In the genomic region with DNA sequence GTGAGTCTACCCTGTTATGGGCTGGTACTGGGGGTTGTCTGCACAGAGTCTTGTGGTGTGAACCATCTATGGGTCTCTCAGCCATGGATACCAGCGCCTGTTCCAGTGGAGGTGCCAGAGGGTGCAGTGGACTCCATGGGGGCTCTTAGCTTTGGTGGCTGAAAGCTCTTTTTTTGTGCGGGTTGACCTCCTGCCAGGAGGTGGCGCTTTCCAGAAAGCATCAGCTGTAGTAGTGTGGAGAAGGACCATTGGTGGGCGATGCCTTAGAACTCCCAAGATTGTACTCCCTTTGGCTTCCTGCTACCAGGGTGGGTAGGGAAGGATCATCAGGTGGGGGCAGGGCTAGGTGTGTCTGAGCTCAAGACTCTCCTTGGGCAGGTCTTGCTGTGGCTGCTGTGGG, we compare ENCODE assay signal across 1 cellular context.
TF ChIP-seq lines count a peak whose summit lies in the region.

No MANE protein-coding gene starts in this region.

TF ChIP-seq in GM12878, 131 proteins besides CTCF, POLR2A, EP300 and RAD21 (continued from another document):
- TF ChIP-seq, protein P1, sequence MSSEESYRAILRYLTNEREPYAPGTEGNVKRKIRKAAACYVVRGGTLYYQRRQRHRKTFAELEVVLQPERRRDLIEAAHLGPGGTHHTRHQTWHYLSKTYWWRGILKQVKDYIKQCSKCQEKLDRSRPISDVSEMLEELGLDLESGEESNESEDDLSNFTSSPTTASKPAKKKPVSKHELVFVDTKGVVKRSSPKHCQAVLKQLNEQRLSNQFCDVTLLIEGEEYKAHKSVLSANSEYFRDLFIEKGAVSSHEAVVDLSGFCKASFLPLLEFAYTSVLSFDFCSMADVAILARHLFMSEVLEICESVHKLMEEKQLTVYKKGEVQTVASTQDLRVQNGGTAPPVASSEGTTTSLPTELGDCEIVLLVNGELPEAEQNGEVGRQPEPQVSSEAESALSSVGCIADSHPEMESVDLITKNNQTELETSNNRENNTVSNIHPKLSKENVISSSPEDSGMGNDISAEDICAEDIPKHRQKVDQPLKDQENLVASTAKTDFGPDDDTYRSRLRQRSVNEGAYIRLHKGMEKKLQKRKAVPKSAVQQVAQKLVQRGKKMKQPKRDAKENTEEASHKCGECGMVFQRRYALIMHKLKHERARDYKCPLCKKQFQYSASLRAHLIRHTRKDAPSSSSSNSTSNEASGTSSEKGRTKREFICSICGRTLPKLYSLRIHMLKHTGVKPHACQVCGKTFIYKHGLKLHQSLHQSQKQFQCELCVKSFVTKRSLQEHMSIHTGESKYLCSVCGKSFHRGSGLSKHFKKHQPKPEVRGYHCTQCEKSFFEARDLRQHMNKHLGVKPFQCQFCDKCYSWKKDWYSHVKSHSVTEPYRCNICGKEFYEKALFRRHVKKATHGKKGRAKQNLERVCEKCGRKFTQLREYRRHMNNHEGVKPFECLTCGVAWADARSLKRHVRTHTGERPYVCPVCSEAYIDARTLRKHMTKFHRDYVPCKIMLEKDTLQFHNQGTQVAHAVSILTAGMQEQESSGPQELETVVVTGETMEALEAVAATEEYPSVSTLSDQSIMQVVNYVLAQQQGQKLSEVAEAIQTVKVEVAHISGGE (CRISPR knock-in tag; IDR thresholded peaks at IDR 0.05): no peak
- no peak for TF ChIP-seq TCF3 (IDR thresholded peaks at IDR 0.05; ENCODE audit: borderline replicate concordance, insufficient read depth, low read depth, low read length)
- no peak for TF ChIP-seq JUNB (IDR thresholded peaks at IDR 0.05)
- no peak for TF ChIP-seq NBN (IDR thresholded peaks at IDR 0.05)
- TF ChIP-seq, protein P2, sequence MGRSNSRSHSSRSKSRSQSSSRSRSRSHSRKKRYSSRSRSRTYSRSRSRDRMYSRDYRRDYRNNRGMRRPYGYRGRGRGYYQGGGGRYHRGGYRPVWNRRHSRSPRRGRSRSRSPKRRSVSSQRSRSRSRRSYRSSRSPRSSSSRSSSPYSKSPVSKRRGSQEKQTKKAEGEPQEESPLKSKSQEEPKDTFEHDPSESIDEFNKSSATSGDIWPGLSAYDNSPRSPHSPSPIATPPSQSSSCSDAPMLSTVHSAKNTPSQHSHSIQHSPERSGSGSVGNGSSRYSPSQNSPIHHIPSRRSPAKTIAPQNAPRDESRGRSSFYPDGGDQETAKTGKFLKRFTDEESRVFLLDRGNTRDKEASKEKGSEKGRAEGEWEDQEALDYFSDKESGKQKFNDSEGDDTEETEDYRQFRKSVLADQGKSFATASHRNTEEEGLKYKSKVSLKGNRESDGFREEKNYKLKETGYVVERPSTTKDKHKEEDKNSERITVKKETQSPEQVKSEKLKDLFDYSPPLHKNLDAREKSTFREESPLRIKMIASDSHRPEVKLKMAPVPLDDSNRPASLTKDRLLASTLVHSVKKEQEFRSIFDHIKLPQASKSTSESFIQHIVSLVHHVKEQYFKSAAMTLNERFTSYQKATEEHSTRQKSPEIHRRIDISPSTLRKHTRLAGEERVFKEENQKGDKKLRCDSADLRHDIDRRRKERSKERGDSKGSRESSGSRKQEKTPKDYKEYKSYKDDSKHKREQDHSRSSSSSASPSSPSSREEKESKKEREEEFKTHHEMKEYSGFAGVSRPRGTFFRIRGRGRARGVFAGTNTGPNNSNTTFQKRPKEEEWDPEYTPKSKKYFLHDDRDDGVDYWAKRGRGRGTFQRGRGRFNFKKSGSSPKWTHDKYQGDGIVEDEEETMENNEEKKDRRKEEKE (IDR thresholded peaks at IDR 0.05): no peak
- TF ChIP-seq EGR1 (IDR thresholded peaks at IDR 0.05; ENCODE audit: borderline replicate concordance in 1 of 2, low read depth in 2 of 2, low read length in 2 of 2): no peak
- TF ChIP-seq, protein P3, sequence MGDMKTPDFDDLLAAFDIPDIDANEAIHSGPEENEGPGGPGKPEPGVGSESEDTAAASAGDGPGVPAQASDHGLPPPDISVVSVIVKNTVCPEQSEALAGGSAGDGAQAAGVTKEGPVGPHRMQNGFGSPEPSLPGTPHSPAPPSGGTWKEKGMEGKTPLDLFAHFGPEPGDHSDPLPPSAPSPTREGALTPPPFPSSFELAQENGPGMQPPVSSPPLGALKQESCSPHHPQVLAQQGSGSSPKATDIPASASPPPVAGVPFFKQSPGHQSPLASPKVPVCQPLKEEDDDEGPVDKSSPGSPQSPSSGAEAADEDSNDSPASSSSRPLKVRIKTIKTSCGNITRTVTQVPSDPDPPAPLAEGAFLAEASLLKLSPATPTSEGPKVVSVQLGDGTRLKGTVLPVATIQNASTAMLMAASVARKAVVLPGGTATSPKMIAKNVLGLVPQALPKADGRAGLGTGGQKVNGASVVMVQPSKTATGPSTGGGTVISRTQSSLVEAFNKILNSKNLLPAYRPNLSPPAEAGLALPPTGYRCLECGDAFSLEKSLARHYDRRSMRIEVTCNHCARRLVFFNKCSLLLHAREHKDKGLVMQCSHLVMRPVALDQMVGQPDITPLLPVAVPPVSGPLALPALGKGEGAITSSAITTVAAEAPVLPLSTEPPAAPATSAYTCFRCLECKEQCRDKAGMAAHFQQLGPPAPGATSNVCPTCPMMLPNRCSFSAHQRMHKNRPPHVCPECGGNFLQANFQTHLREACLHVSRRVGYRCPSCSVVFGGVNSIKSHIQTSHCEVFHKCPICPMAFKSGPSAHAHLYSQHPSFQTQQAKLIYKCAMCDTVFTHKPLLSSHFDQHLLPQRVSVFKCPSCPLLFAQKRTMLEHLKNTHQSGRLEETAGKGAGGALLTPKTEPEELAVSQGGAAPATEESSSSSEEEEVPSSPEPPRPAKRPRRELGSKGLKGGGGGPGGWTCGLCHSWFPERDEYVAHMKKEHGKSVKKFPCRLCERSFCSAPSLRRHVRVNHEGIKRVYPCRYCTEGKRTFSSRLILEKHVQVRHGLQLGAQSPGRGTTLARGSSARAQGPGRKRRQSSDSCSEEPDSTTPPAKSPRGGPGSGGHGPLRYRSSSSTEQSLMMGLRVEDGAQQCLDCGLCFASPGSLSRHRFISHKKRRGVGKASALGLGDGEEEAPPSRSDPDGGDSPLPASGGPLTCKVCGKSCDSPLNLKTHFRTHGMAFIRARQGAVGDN (IDR thresholded peaks at IDR 0.05): no peak
- no peak for TF ChIP-seq NFXL1 (IDR thresholded peaks at IDR 0.05; ENCODE audit: borderline replicate concordance)
- TF ChIP-seq ZZZ3 (IDR thresholded peaks at IDR 0.05; ENCODE audit: control insufficient read depth, insufficient read length, low read depth): no peak
- no peak for TF ChIP-seq POLR2AphosphoS5 (IDR thresholded peaks at IDR 0.05; ENCODE audit: low read length)
- TF ChIP-seq BHLHE40 (IDR thresholded peaks at IDR 0.05; ENCODE audit: borderline replicate concordance in 1 of 2, low read depth in 2 of 2, low read length in 1 of 2): no peak
- TF ChIP-seq CEBPB (IDR thresholded peaks at IDR 0.05; ENCODE audit: borderline replicate concordance in 1 of 2, low read depth in 2 of 2, low read length in 2 of 2): no peak
- TF ChIP-seq NRF1 (conservative IDR thresholded peaks at IDR 0.05; ENCODE audit: low read depth, low read length): no peak
- TF ChIP-seq, protein P4, sequence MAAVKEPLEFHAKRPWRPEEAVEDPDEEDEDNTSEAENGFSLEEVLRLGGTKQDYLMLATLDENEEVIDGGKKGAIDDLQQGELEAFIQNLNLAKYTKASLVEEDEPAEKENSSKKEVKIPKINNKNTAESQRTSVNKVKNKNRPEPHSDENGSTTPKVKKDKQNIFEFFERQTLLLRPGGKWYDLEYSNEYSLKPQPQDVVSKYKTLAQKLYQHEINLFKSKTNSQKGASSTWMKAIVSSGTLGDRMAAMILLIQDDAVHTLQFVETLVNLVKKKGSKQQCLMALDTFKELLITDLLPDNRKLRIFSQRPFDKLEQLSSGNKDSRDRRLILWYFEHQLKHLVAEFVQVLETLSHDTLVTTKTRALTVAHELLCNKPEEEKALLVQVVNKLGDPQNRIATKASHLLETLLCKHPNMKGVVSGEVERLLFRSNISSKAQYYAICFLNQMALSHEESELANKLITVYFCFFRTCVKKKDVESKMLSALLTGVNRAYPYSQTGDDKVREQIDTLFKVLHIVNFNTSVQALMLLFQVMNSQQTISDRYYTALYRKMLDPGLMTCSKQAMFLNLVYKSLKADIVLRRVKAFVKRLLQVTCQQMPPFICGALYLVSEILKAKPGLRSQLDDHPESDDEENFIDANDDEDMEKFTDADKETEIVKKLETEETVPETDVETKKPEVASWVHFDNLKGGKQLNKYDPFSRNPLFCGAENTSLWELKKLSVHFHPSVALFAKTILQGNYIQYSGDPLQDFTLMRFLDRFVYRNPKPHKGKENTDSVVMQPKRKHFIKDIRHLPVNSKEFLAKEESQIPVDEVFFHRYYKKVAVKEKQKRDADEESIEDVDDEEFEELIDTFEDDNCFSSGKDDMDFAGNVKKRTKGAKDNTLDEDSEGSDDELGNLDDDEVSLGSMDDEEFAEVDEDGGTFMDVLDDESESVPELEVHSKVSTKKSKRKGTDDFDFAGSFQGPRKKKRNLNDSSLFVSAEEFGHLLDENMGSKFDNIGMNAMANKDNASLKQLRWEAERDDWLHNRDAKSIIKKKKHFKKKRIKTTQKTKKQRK (IDR thresholded peaks at IDR 0.05; ENCODE audit: low read depth, low read length): no peak
